Comparison of ENCODE assay signal across 15 cellular contexts in the genomic region with DNA sequence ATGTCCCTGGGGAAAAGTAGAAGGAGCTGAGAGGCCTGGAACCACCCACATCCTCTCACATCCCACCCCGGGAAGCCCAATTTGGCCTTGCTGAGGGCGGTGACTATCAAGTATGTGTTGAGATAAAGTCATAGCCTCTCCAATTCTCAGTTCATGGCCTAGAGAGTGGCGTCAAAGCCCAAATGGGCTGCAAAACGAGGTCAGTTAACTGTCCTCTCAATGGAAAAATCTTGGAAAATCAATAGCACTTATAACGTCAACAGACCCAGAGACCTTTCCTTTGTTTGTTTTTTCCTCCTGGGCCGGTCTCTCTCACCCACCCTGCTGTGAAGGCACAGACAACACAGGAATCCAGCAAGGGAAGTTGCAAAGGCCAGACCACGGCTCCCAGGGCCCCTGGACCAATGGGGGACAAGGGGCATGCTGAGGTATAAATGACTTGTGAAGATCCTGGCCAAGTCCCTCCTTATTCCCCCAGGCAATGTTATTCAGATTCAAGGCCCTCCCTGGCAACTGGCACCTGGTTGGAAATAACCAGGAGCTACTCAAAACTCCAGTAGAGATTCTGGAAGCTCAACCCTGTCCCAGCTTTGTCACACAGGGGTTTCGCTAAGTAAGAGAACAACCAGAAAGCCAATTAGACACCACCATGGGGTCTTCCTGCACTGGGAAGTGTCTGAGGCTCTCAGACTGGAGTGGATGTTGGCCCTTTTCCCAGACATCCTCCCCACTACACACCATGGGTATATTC. TPM values are rescaled to one million over a fixed set of nuclear protein-coding genes. Genes with fewer than 3 reads are reported as not detected.
DNase-seq lines count a peak whose midpoint lies in the region; ATAC-seq, FAIRE-seq and TF ChIP-seq lines count a peak whose summit lies in the region.
"Had no signal": no experiment of that assay in that cellular context is flagged by ENCODE, and none has a peak within 500 bp of the region (broad histone marks: within the 10 kb centered on the region; RNA-seq: fewer than 3 reads in every experiment).

No MANE protein-coding gene starts in this region.

- intact Hi-C loops in Right ventricle myocardium inferior (cut with DNase I) = no loop called here
- intact Hi-C loops in HepG2 (cut with micrococcal nuclease; ENCODE audit: unreplicated experiment) = no loop called here
- intact Hi-C loops in CD4-positive, alpha-beta T cell (cut with DNase I, micrococcal nuclease) = no loop called here

- H3K9ac ChIP-seq in HepG2 (ENCODE audit: insufficient read depth, low read depth, low read length) = no peak overlapping the region

- no peak for FAIRE-seq in HepG2 (lab: Jason Lieb, UNC)

- no peaks in the 10 kb centered on the region for H4K20me1 ChIP-seq in HepG2 (ENCODE audit: insufficient read depth, low read length)

- H3K79me2 ChIP-seq in HepG2 (ENCODE audit: insufficient read depth, low read length) = no peaks in the 10 kb centered on the region

- peaks cover 29% of the 10 kb centered on the region for H3K4me1 Mint-ChIP-seq in CD4-positive, alpha-beta T cell (ENCODE audit: low read depth)

- DNase-seq in cardiac muscle cell (ENCODE audit: low read depth in 1 of 2, low spot score in 1 of 2) (peak in 1 of 2 donors; percentile 60), Right ventricle myocardium inferior (ENCODE audit: missing footprints) (no peak), brain pericyte (ENCODE audit: low read depth, low spot score) (peak; percentile 79), HepG2 (ENCODE audit: low spot score) (peak; percentile 16), SKM-1 treated with dmso at 0.1 percent for 144 hours (lab: John Stamatoyannopoulos, UW; ENCODE audit: unreplicated experiment) (no peak), upper lobe of left lung (no peak)
- DNase-seq in activated CD8-positive, alpha-beta memory T cell treated with anti-CD3 and anti-CD28 coated beads, Interleukin-2, amount 50 U/mL, for 48 hours = no peak
- DNase-seq in CD4-positive, alpha-beta T cell = no peak
- DNase-seq: ACHN, EL, IMR-90, T-cell had no signal

- peak overlapping the region; percentile 61 for H3K27ac ChIP-seq in cardiac muscle cell
- H3K27ac ChIP-seq in HepG2 (ENCODE audit: extremely low read length, insufficient read depth, low read length) = no peak overlapping the region
- no peak overlapping the region for H3K27ac ChIP-seq in CD4-positive, alpha-beta T cell (ENCODE audit: low read depth, low read length)
- H3K27ac ChIP-seq in upper lobe of left lung = peak overlapping the region in 2 of 4 donors; percentile 30 to 61

- H3K27ac Mint-ChIP-seq in CD4-positive, alpha-beta T cell = no peak overlapping the region
- H3K27ac Mint-ChIP-seq: T-cell had no signal

- TF ChIP-seq CTCF in cardiac muscle cell (IDR thresholded peaks at IDR 0.05; ENCODE audit: low read depth, low read length) (no peak), HepG2 (CRISPR knock-in tag; IDR thresholded peaks at IDR 0.05) (no peak), upper lobe of left lung (IDR thresholded peaks at IDR 0.05) (no peak)
- no peak for TF ChIP-seq CTCF in CD4-positive, alpha-beta T cell (IDR thresholded peaks at IDR 0.05)

- peaks cover 2% of the 10 kb centered on the region for H3K27me3 Mint-ChIP-seq in CD4-positive, alpha-beta T cell

- 5% methylated on average over 4 of the region's 8 CpGs for whole genome bisulfite sequencing in HepG2 (ENCODE audit: low lambda C conversion rate)
- WGBS in upper lobe of left lung, 2 donors = 61% methylated on average over 8 of the region's 8 CpGs; no CpG with 5 or more reads in 1 of the 2 donors

- H3K9me3 Mint-ChIP-seq in CD4-positive, alpha-beta T cell = no peaks in the 10 kb centered on the region
- H3K9me3 Mint-ChIP-seq: T-cell had no signal

- H3K36me3 ChIP-seq in cardiac muscle cell (no peaks in the 10 kb centered on the region), HepG2 (replicated peaks in 1 of 2; ENCODE audit: control insufficient read depth in 1 of 2, insufficient read depth in 2 of 2, low read length in 2 of 2) (no peaks in the 10 kb centered on the region), upper lobe of left lung (no peaks in the 10 kb centered on the region)

- H3K4me3 ChIP-seq in cardiac muscle cell (no peak overlapping the region), HepG2 (replicated peaks in 1 of 3; ENCODE audit: insufficient read depth in 1 of 3, low read depth in 2 of 3, low read length in 3 of 3) (no peak overlapping the region), upper lobe of left lung (no peak overlapping the region)

- H3K9me3 ChIP-seq in cardiac muscle cell (ENCODE audit: low read depth) (no peaks in the 10 kb centered on the region), HepG2 (ENCODE audit: low read length) (no peaks in the 10 kb centered on the region), upper lobe of left lung (no peaks in the 10 kb centered on the region)
- no peaks in the 10 kb centered on the region for H3K9me3 ChIP-seq in CD4-positive, alpha-beta T cell (ENCODE audit: control insufficient read depth, low read length)

- H3K36me3 Mint-ChIP-seq in CD4-positive, alpha-beta T cell (ENCODE audit: low read depth) = peaks cover 6% of the 10 kb centered on the region
- H3K36me3 Mint-ChIP-seq: T-cell had no signal

- H3K4me2 ChIP-seq in HepG2 (ENCODE audit: low read depth, low read length) = peak overlapping the region; percentile 23; the same call in 1 of the 2 replicates

- POLR2A ChIA-PET in HepG2 (lab: Yijun Ruan, JAX) = no interaction called here
- POLR2A ChIA-PET in CD4-positive, alpha-beta T cell (lab: Charles Lee) = no interaction called here

- H3K4me1 ChIP-seq in cardiac muscle cell (ENCODE audit: low read depth) = peaks cover 37% of the 10 kb centered on the region
- H3K4me1 ChIP-seq in HepG2 (ENCODE audit: insufficient read depth, low read length) = peaks cover 34% of the 10 kb centered on the region
- H3K4me1 ChIP-seq in upper lobe of left lung = peaks cover 19 to 54% (median 38%) of the 10 kb centered on the region in 4 donors

- TF ChIP-seq RAD21 in HepG2 (CRISPR knock-in tag; IDR thresholded peaks at IDR 0.05) = no peak

- in situ Hi-C loops in HepG2 (cut with HindIII; ENCODE audit: extremely low pct_ligation_motif_present, low pct_unique_long_range_greater_than_20kb) = no loop called here

- ATAC-seq in Right ventricle myocardium inferior (no peak), HepG2 (peak; percentile 77), upper lobe of left lung (ENCODE audit: low FRiP score in 2 of 2) (no peak)
- ATAC-seq in CD4-positive, alpha-beta T cell (ENCODE audit: poor library complexity) = no peak
- ATAC-seq: T-cell had no signal

- no peaks in the 10 kb centered on the region for H3K27me3 ChIP-seq in cardiac muscle cell
- H3K27me3 ChIP-seq in HepG2 (ENCODE audit: control insufficient read depth in 1 of 2, insufficient read depth in 2 of 2, low read length in 2 of 2) = no peaks in the 10 kb centered on the region
- no peaks in the 10 kb centered on the region for H3K27me3 ChIP-seq in CD4-positive, alpha-beta T cell (ENCODE audit: control insufficient read depth, insufficient read depth, low read length)
- H3K27me3 ChIP-seq in upper lobe of left lung = no peaks in the 10 kb centered on the region

- H3K4me3 Mint-ChIP-seq in CD4-positive, alpha-beta T cell = no peak overlapping the region
- H3K4me3 Mint-ChIP-seq: T-cell had no signal

- TF ChIP-seq EP300 in HepG2 (IDR thresholded peaks at IDR 0.05; ENCODE audit: low read depth in 2 of 2, low read length in 2 of 2) = no peak
- TF ChIP-seq EP300 in HepG2 (CRISPR knock-in tag; IDR thresholded peaks at IDR 0.05; ENCODE audit: borderline replicate concordance) = no peak
- no peak for TF ChIP-seq EP300 in upper lobe of left lung (IDR thresholded peaks at IDR 0.05)

- no peak for TF ChIP-seq POLR2A in HepG2 (IDR thresholded peaks at IDR 0.05; ENCODE audit: insufficient read depth in 1 of 2, low read depth in 2 of 2, low read length in 2 of 2)
- no peak for TF ChIP-seq POLR2A in upper lobe of left lung (IDR thresholded peaks at IDR 0.05)

- no peak overlapping the region for H2AFZ ChIP-seq in HepG2 (ENCODE audit: low read length)

- CTCF ChIA-PET in HepG2 (lab: Yijun Ruan, JAX; ENCODE audit: low intra/inter-chr PET ratio, low total read pairs) = no interaction called here
- CTCF ChIA-PET in CD4-positive, alpha-beta T cell (lab: Charles Lee) = no interaction called here

- no TSS peak for BruUV-seq in HepG2 (replicated peaks; lab: Mats Ljungman, UMichigan)

RNA-seq across cellular contexts. Expression of a gene that starts 38.6 kb away (rescaled TPM):
- total RNA-seq in cardiac muscle cell (297 and 320 TPM in 2 replicates), Right ventricle myocardium inferior (72.0 TPM), HepG2 (2016; rRNA removed; fragmentation: Illumina TruSeq; extraction: Trizol) (0.42 and 0.82 TPM in 2 replicates), upper lobe of left lung (1,000 to 10,000 TPM in 1 of 6 donors, 100 to 1,000 TPM in 5; 309 to 1,061 (median 406) TPM)
- polyA plus RNA-seq in cardiac muscle cell (235 and 253 TPM in 2 replicates), HepG2 (2011; rRNA removed) (1.5 and 1.9 TPM in 2 replicates)
- total RNA-seq in HepG2 (2016; cell fraction: cytosol; rRNA removed; fragmentation: Illumina TruSeq; extraction: Trizol; ENCODE audit: low read depth) = 0.20 and 0.26 TPM in 2 replicates
- 0.88 and 1.1 TPM in 2 replicates for total RNA-seq in HepG2 (2016; cell fraction: insoluble cytoplasmic fraction; rRNA removed; fragmentation: Illumina TruSeq; extraction: Trizol)
- 0.87 and 1.00 TPM in 2 replicates for total RNA-seq in HepG2 (2016; cell fraction: membrane; rRNA removed; fragmentation: Illumina TruSeq; extraction: Trizol)
- total RNA-seq in HepG2 (2016; cell fraction: nucleus; rRNA removed; fragmentation: Illumina TruSeq; extraction: Trizol) = 0.96 and 1.3 TPM in 2 replicates
- polyA plus RNA-seq in HepG2 (2011; cell fraction: cytosol; rRNA removed) = 1.5 and 2.0 TPM in 2 replicates
- 2.1 and 3.0 TPM in 2 replicates for polyA plus RNA-seq in HepG2 (2011; cell fraction: nucleus; rRNA removed)
- polyA plus RNA-seq in HepG2 (2012) = 0.66 and 5.9 TPM in 2 replicates
- polyA plus RNA-seq in HepG2 (2016; cell fraction: cytosol; fragmentation: Illumina TruSeq; extraction: Trizol; ENCODE audit: low read depth) = 0.26 and 0.36 TPM in 2 replicates
- 0.88 and 1.0 TPM in 2 replicates for polyA plus RNA-seq in HepG2 (2016; cell fraction: insoluble cytoplasmic fraction; fragmentation: Illumina TruSeq; extraction: Trizol; ENCODE audit: low read depth)
- polyA plus RNA-seq in HepG2 (2016; cell fraction: membrane; fragmentation: Illumina TruSeq; extraction: Trizol; ENCODE audit: low read depth) = 0.31 and 0.46 TPM in 2 replicates
- 0.88 and 0.94 TPM in 2 replicates for polyA plus RNA-seq in HepG2 (2016; cell fraction: nucleus; fragmentation: Illumina TruSeq; extraction: Trizol; ENCODE audit: insufficient read depth, low read depth)
- polyA minus RNA-seq in HepG2 (2011; rRNA and poly(A)+ RNA removed; ENCODE audit: low replicate concordance) = 0.92 and 43.9 TPM in 2 replicates
- 2.8 and 3.3 TPM in 2 replicates for polyA minus RNA-seq in HepG2 (2011; cell fraction: cytosol; rRNA and poly(A)+ RNA removed)
- polyA minus RNA-seq in HepG2 (2011; cell fraction: nucleus; rRNA and poly(A)+ RNA removed) = 3.6 and 5.1 TPM in 2 replicates
- 1,000 to 10,000 TPM; 3,132 to 3,144 TPM for total RNA-seq in CD4-positive, alpha-beta T cell

RNA-seq across cellular contexts. Expression of a gene that starts 40.6 kb away (rescaled TPM):
- total RNA-seq in cardiac muscle cell = 0.11 TPM in 1 of 2 replicates, not detected in the other
- 0.11 and 0.16 TPM in 2 replicates for polyA plus RNA-seq in cardiac muscle cell
- not detected for total RNA-seq in Right ventricle myocardium inferior
- total RNA-seq in HepG2 (2016; rRNA removed; fragmentation: Illumina TruSeq; extraction: Trizol) = not detected in 2 replicates
- not detected in 2 replicates for total RNA-seq in HepG2 (2016; cell fraction: cytosol; rRNA removed; fragmentation: Illumina TruSeq; extraction: Trizol; ENCODE audit: low read depth)
- total RNA-seq in HepG2 (2016; cell fraction: insoluble cytoplasmic fraction; rRNA removed; fragmentation: Illumina TruSeq; extraction: Trizol) = not detected in 2 replicates
- total RNA-seq in HepG2 (2016; cell fraction: membrane; rRNA removed; fragmentation: Illumina TruSeq; extraction: Trizol) = not detected in 2 replicates
- total RNA-seq in HepG2 (2016; cell fraction: nucleus; rRNA removed; fragmentation: Illumina TruSeq; extraction: Trizol) = not detected in 2 replicates
- not detected in 2 replicates for polyA plus RNA-seq in HepG2 (2011; rRNA removed)
- polyA plus RNA-seq in HepG2 (2011; cell fraction: cytosol; rRNA removed) = not detected in 2 replicates
- polyA plus RNA-seq in HepG2 (2011; cell fraction: nucleus; rRNA removed) = not detected in 2 replicates
- not detected in 2 replicates for polyA plus RNA-seq in HepG2 (2012)
- polyA plus RNA-seq in HepG2 (2016; cell fraction: cytosol; fragmentation: Illumina TruSeq; extraction: Trizol; ENCODE audit: low read depth) = not detected in 2 replicates
- polyA plus RNA-seq in HepG2 (2016; cell fraction: insoluble cytoplasmic fraction; fragmentation: Illumina TruSeq; extraction: Trizol; ENCODE audit: low read depth) = not detected in 2 replicates
- polyA plus RNA-seq in HepG2 (2016; cell fraction: membrane; fragmentation: Illumina TruSeq; extraction: Trizol; ENCODE audit: low read depth) = not detected in 2 replicates
- not detected in 2 replicates for polyA plus RNA-seq in HepG2 (2016; cell fraction: nucleus; fragmentation: Illumina TruSeq; extraction: Trizol; ENCODE audit: insufficient read depth, low read depth)
- not detected in 2 replicates for polyA minus RNA-seq in HepG2 (2011; rRNA and poly(A)+ RNA removed; ENCODE audit: low replicate concordance)
- polyA minus RNA-seq in HepG2 (2011; cell fraction: cytosol; rRNA and poly(A)+ RNA removed) = not detected in 2 replicates
- polyA minus RNA-seq in HepG2 (2011; cell fraction: nucleus; rRNA and poly(A)+ RNA removed) = not detected in 2 replicates
- total RNA-seq in CD4-positive, alpha-beta T cell = not detected
- total RNA-seq in upper lobe of left lung = 1 to 10 TPM in 1 of 6 donors, under 1 TPM in 2, not detected in 3; 0.13 to 2.0 (median 0.33) TPM
- total RNA-seq: activated CD8-positive, alpha-beta memory T cell treated with anti-CD3 and anti-CD28 coated beads for 36 hours; IMR-90; posterior vena cava; T-cell; urinary bladder had no signal
- polyA plus RNA-seq: IMR-90, urinary bladder had no signal

Comparison
In these comparisons a context has a peak if more than half of its experiments do, and no peak if none do; other contexts are left out.
1. DNase-seq: peak in brain pericyte (single experiment) and HepG2 (single experiment); none in Right ventricle myocardium inferior (single experiment), SKM-1 treated with dmso at 0.1 percent for 144 hours (single experiment), activated CD8-positive, alpha-beta memory T cell treated with anti-CD3 and anti-CD28 coated beads, Interleukin-2, amount 50 U/mL, for 48 hours (single experiment), CD4-positive, alpha-beta T cell (0 of 10) and upper lobe of left lung (0 of 2).
2. RNA of a gene that starts 38.6 kb away (total RNA-seq): 3,132 to 3,144 TPM in CD4-positive, alpha-beta T cell, 309 to 1,061 TPM in upper lobe of left lung, 297 to 320 TPM in cardiac muscle cell and 72.0 TPM in Right ventricle myocardium inferior (single experiment); 0.20 to 1.3 TPM in HepG2; every median in the first group is over 10 times any median in the second.